ENCODE assay signal across 9 cellular contexts in the genomic region with DNA sequence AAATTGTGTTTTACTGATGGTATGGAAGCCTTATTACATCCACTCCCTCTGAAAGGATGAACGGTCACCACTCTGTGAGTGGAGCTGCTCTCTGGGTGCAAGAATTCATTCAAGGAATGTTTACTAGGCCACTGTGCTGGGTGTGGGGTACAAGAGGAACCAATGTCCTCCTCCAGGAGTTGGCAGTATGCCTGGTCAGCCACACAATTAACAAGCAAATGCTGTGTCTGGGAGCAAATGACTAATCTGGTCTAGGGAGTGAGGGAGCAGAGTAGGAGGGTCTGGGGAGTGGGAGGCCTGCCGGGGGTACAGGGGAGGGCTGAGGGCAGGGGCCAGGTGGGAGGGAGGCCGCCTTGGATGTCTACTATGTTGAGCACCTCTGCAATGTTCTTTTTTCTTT. TPM values are rescaled to one million over a fixed set of nuclear protein-coding genes. Genes with fewer than 3 reads are reported as not detected.
DNase-seq lines count a peak whose midpoint lies in the region; ATAC-seq and TF ChIP-seq lines count a peak whose summit lies in the region.
"Had no signal": no experiment of that assay in that cellular context is flagged by ENCODE, and none has a peak within 500 bp of the region (broad histone marks: within the 10 kb centered on the region; RNA-seq: fewer than 3 reads in every experiment).

No MANE protein-coding gene starts in this region.

- DNase-seq in CD1c-positive myeloid dendritic cell (ENCODE audit: extremely low spot score) (peak; percentile 79), NCI-H69 (lab: John Stamatoyannopoulos, UW) (peak; percentile 48), epidermal melanocyte (ENCODE audit: insufficient read length, low spot score) (peak; percentile 76), neural progenitor cell (ENCODE audit: low spot score) (no peak), SW480 (ENCODE audit: low spot score) (no peak)
- no peak for DNase-seq in activated CD4-positive, alpha-beta T cell treated with anti-CD3 and anti-CD28 coated beads, Interleukin-2, amount 10 ng/mL, durations not matched to agents 7 days and 5 days
- no peak for DNase-seq in activated CD4-positive, alpha-beta memory T cell treated with anti-CD3 and anti-CD28 coated beads, Interleukin-2, amount 10 ng/mL, durations not matched to agents 7 days and 5 days
- DNase-seq: NCI-H774 had no signal

- H3K4me3 Mint-ChIP-seq in neural progenitor cell = no peak overlapping the region
- H3K4me3 Mint-ChIP-seq in activated CD4-positive, alpha-beta T cell treated with anti-CD3 and anti-CD28 coated beads, Interleukin-2, amount 10 ng/mL, durations not matched to agents 7 days and 5 days = no peak overlapping the region
- H3K4me3 Mint-ChIP-seq in activated CD4-positive, alpha-beta memory T cell treated with anti-CD3 and anti-CD28 coated beads, Interleukin-2, amount 10 ng/mL, durations not matched to agents 7 days and 5 days = no peak overlapping the region

- peaks cover 10% of the 10 kb centered on the region for H3K27me3 Mint-ChIP-seq in neural progenitor cell (ENCODE audit: insufficient read depth, low read depth)
- no peaks in the 10 kb centered on the region for H3K27me3 Mint-ChIP-seq in activated CD4-positive, alpha-beta T cell treated with anti-CD3 and anti-CD28 coated beads, Interleukin-2, amount 10 ng/mL, durations not matched to agents 7 days and 5 days
- H3K27me3 Mint-ChIP-seq in activated CD4-positive, alpha-beta memory T cell treated with anti-CD3 and anti-CD28 coated beads, Interleukin-2, amount 10 ng/mL, durations not matched to agents 7 days and 5 days = peaks cover 5% of the 10 kb centered on the region

- no peaks in the 10 kb centered on the region for H3K79me2 ChIP-seq in neural progenitor cell (ENCODE audit: low read depth)

- no peak overlapping the region for H2AFZ ChIP-seq in neural progenitor cell (replicated peaks)

- no peaks in the 10 kb centered on the region for H3K9me3 ChIP-seq in neural progenitor cell (ENCODE audit: low read depth)

- peaks cover under 1% of the 10 kb centered on the region for H3K4me1 Mint-ChIP-seq in neural progenitor cell
- H3K4me1 Mint-ChIP-seq in activated CD4-positive, alpha-beta T cell treated with anti-CD3 and anti-CD28 coated beads, Interleukin-2, amount 10 ng/mL, durations not matched to agents 7 days and 5 days = peaks cover 18% of the 10 kb centered on the region
- peaks cover 20% of the 10 kb centered on the region for H3K4me1 Mint-ChIP-seq in activated CD4-positive, alpha-beta memory T cell treated with anti-CD3 and anti-CD28 coated beads, Interleukin-2, amount 10 ng/mL, durations not matched to agents 7 days and 5 days

- no peak overlapping the region for H3K4me2 ChIP-seq in neural progenitor cell

- H3K27me3 ChIP-seq in neural progenitor cell = no peaks in the 10 kb centered on the region

- no peaks in the 10 kb centered on the region for H3K36me3 ChIP-seq in neural progenitor cell

- H3K4me3 ChIP-seq in neural progenitor cell = no peak overlapping the region

- H3K27ac ChIP-seq in neural progenitor cell = no peak overlapping the region

- peak overlapping the region; percentile 53 for H3K27ac Mint-ChIP-seq in neural progenitor cell
- no peak overlapping the region for H3K27ac Mint-ChIP-seq in activated CD4-positive, alpha-beta T cell treated with anti-CD3 and anti-CD28 coated beads, Interleukin-2, amount 10 ng/mL, durations not matched to agents 7 days and 5 days
- no peak overlapping the region for H3K27ac Mint-ChIP-seq in activated CD4-positive, alpha-beta memory T cell treated with anti-CD3 and anti-CD28 coated beads, Interleukin-2, amount 10 ng/mL, durations not matched to agents 7 days and 5 days

- no peak overlapping the region for H3K9ac ChIP-seq in neural progenitor cell

- no peak for TF ChIP-seq CTCF in neural progenitor cell (IDR thresholded peaks at IDR 0.05)

- no peaks in the 10 kb centered on the region for H3K4me1 ChIP-seq in neural progenitor cell

- no peaks in the 10 kb centered on the region for H3K36me3 Mint-ChIP-seq in neural progenitor cell
- no peaks in the 10 kb centered on the region for H3K36me3 Mint-ChIP-seq in activated CD4-positive, alpha-beta T cell treated with anti-CD3 and anti-CD28 coated beads, Interleukin-2, amount 10 ng/mL, durations not matched to agents 7 days and 5 days (ENCODE audit: low read depth)
- H3K36me3 Mint-ChIP-seq in activated CD4-positive, alpha-beta memory T cell treated with anti-CD3 and anti-CD28 coated beads, Interleukin-2, amount 10 ng/mL, durations not matched to agents 7 days and 5 days (ENCODE audit: low read depth) = no peaks in the 10 kb centered on the region

- no peaks in the 10 kb centered on the region for H3K9me3 Mint-ChIP-seq in neural progenitor cell
- H3K9me3 Mint-ChIP-seq in activated CD4-positive, alpha-beta T cell treated with anti-CD3 and anti-CD28 coated beads, Interleukin-2, amount 10 ng/mL, durations not matched to agents 7 days and 5 days = no peaks in the 10 kb centered on the region
- no peaks in the 10 kb centered on the region for H3K9me3 Mint-ChIP-seq in activated CD4-positive, alpha-beta memory T cell treated with anti-CD3 and anti-CD28 coated beads, Interleukin-2, amount 10 ng/mL, durations not matched to agents 7 days and 5 days

- ATAC-seq in GM18907 (IDR thresholded peaks at IDR 0.05; ENCODE audit: unreplicated experiment) = no peak

- CTCF ChIA-PET in activated CD4-positive, alpha-beta T cell treated with anti-CD3 and anti-CD28 coated beads, Interleukin-2, amount 10 ng/mL, durations not matched to agents 7 days and 5 days (lab: Charles Lee) = no interaction called here
- CTCF ChIA-PET in activated CD4-positive, alpha-beta memory T cell treated with anti-CD3 and anti-CD28 coated beads, Interleukin-2, amount 10 ng/mL, durations not matched to agents 7 days and 5 days (lab: Charles Lee) = no interaction called here

- H4K20me1 ChIP-seq in neural progenitor cell (ENCODE audit: low read depth) = no peaks in the 10 kb centered on the region

- no peaks in the 10 kb centered on the region for H3F3A ChIP-seq in neural progenitor cell (ENCODE audit: low read depth)

- POLR2A ChIA-PET in activated CD4-positive, alpha-beta T cell treated with anti-CD3 and anti-CD28 coated beads, Interleukin-2, amount 10 ng/mL, durations not matched to agents 7 days and 5 days (lab: Charles Lee) = no interaction called here
- POLR2A ChIA-PET in activated CD4-positive, alpha-beta memory T cell treated with anti-CD3 and anti-CD28 coated beads, Interleukin-2, amount 10 ng/mL, durations not matched to agents 7 days and 5 days (lab: Charles Lee) = interaction anchor here (1.0 kb wide), 1 partner anchor 11 kb away, joined by 3 read pairs; no protein-coding TSS in a partner anchor

RNA-seq across cellular contexts. Expression of gene TDRD10, which starts 27.2 kb away (rescaled TPM):
- not detected in 2 replicates for total RNA-seq in neural progenitor cell (ENCODE audit: low replicate concordance)
- not detected for total RNA-seq in activated CD4-positive, alpha-beta T cell treated with anti-CD3 and anti-CD28 coated beads, Interleukin-2, amount 10 ng/mL, durations not matched to agents 7 days and 5 days
- not detected for total RNA-seq in activated CD4-positive, alpha-beta memory T cell treated with anti-CD3 and anti-CD28 coated beads, Interleukin-2, amount 10 ng/mL, durations not matched to agents 7 days and 5 days

RNA-seq across cellular contexts. Expression of gene SHE, which starts 27.4 kb away (rescaled TPM):
- 0.04 TPM in 1 of 2 replicates, not detected in the other for total RNA-seq in neural progenitor cell (ENCODE audit: low replicate concordance)
- not detected for total RNA-seq in activated CD4-positive, alpha-beta T cell treated with anti-CD3 and anti-CD28 coated beads, Interleukin-2, amount 10 ng/mL, durations not matched to agents 7 days and 5 days
- not detected for total RNA-seq in activated CD4-positive, alpha-beta memory T cell treated with anti-CD3 and anti-CD28 coated beads, Interleukin-2, amount 10 ng/mL, durations not matched to agents 7 days and 5 days

Comparison
In these comparisons a context has a peak if more than half of its experiments do, and no peak if none do; other contexts are left out.
1. DNase-seq: peak in CD1c-positive myeloid dendritic cell (single experiment), NCI-H69 (single experiment) and epidermal melanocyte (single experiment); none in neural progenitor cell (single experiment), SW480 (single experiment), activated CD4-positive, alpha-beta T cell treated with anti-CD3 and anti-CD28 coated beads, Interleukin-2, amount 10 ng/mL, durations not matched to agents 7 days and 5 days (single experiment) and activated CD4-positive, alpha-beta memory T cell treated with anti-CD3 and anti-CD28 coated beads, Interleukin-2, amount 10 ng/mL, durations not matched to agents 7 days and 5 days (single experiment).